ENCODE assay signal across 2 cellular contexts in the genomic region with DNA sequence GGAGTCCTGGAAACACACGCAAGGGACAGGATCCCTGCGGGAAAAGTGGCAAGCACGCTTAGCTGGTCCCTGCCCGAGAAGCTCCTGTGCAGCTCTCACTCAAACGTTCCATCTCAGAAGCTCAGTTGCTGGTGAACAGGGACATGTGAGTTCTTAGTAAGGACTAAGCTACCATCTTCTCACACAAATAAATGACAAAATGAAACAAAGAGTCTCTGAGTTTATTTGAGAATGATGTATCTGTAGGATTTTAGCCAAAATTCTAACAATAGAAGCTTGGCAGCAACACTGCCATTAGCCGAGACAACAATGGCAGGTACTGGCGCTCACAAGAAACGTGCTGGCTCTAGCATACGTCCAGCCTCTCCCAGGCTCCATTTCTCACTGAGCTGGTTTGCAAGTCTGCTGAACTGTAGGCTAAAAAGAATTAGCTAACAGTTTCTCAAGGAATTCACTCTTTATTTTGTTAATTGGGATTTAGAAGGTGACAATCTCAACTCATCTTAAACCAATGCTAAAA.
TF ChIP-seq lines count a peak whose summit lies in the region.

No MANE protein-coding gene starts in this region.

TF ChIP-seq in A549, 52 proteins besides CTCF, POLR2A, EP300 and RAD21 (continued from another document):
- TF ChIP-seq, protein P1, sequence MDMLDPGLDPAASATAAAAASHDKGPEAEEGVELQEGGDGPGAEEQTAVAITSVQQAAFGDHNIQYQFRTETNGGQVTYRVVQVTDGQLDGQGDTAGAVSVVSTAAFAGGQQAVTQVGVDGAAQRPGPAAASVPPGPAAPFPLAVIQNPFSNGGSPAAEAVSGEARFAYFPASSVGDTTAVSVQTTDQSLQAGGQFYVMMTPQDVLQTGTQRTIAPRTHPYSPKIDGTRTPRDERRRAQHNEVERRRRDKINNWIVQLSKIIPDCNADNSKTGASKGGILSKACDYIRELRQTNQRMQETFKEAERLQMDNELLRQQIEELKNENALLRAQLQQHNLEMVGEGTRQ (IDR thresholded peaks at IDR 0.05), result no peak
- TF ChIP-seq JUN (IDR thresholded peaks at IDR 0.05), result no peak
- no peak for TF ChIP-seq SREBF2 (IDR thresholded peaks at IDR 0.05)
- no peak for TF ChIP-seq ZFP36 (IDR thresholded peaks at IDR 0.05; ENCODE audit: borderline replicate concordance, partially characterized antibody)
- no peak for TF ChIP-seq JUNB (IDR thresholded peaks at IDR 0.05)
- no peak for TF ChIP-seq ZNF302 (CRISPR knock-in tag; IDR thresholded peaks at IDR 0.05)
- TF ChIP-seq MYC (IDR thresholded peaks at IDR 0.05; ENCODE audit: borderline replicate concordance, low read length), result no peak
- no peak for TF ChIP-seq KDM5A (IDR thresholded peaks at IDR 0.05)
- no peak for TF ChIP-seq FOSL2 (IDR thresholded peaks at IDR 0.05)
- no peak for TF ChIP-seq FOSL2 (CRISPR knock-in tag; IDR thresholded peaks at IDR 0.05)
- TF ChIP-seq, protein P2, sequence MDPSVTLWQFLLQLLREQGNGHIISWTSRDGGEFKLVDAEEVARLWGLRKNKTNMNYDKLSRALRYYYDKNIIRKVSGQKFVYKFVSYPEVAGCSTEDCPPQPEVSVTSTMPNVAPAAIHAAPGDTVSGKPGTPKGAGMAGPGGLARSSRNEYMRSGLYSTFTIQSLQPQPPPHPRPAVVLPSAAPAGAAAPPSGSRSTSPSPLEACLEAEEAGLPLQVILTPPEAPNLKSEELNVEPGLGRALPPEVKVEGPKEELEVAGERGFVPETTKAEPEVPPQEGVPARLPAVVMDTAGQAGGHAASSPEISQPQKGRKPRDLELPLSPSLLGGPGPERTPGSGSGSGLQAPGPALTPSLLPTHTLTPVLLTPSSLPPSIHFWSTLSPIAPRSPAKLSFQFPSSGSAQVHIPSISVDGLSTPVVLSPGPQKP (IDR thresholded peaks at IDR 0.05; ENCODE audit: low read depth, low read length), result no peak

TF ChIP-seq in GM23338, 12 proteins besides CTCF, POLR2A, EP300 and RAD21 (continued from another document):
- TF ChIP-seq, protein P3, sequence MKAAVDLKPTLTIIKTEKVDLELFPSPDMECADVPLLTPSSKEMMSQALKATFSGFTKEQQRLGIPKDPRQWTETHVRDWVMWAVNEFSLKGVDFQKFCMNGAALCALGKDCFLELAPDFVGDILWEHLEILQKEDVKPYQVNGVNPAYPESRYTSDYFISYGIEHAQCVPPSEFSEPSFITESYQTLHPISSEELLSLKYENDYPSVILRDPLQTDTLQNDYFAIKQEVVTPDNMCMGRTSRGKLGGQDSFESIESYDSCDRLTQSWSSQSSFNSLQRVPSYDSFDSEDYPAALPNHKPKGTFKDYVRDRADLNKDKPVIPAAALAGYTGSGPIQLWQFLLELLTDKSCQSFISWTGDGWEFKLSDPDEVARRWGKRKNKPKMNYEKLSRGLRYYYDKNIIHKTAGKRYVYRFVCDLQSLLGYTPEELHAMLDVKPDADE (IDR thresholded peaks at IDR 0.05), result no peak
